Comparison of ENCODE assay signal across 9 cellular contexts in the genomic region with DNA sequence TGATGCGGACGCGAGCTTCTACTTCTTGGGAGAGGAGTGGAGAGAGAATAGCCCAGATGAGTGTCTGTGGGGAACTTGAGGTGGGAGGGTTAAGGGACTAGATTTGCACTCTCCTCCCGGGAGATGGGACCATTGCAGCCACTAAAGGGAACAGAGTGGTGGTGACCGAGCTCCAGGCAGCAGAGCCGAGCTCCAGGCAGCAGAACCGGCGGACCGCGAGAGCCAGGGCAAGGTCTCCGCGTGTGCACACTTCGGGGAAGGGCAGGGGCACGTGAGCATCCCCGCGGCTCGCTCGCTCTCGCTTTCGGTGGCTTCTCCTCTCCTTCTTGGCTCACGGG. TPM values are rescaled to one million over a fixed set of nuclear protein-coding genes. Genes with fewer than 3 reads are reported as not detected.
A peak's percentile ranks its signal among the peaks of the same experiment; 100 is the strongest.
DNase-seq lines count a peak whose midpoint lies in the region; ATAC-seq and TF ChIP-seq lines count a peak whose summit lies in the region.
"Had no signal": no experiment of that assay in that cellular context is flagged by ENCODE, and none has a peak within 500 bp of the region (broad histone marks: within the 10 kb centered on the region; RNA-seq: fewer than 3 reads in every experiment).

No MANE protein-coding gene starts in this region.

- H4K8ac ChIP-seq in neuronal stem cell (ENCODE audit: low read depth, low read length), result peak overlapping the region; percentile 49

- peak overlapping the region; percentile 81 for H2AK5ac ChIP-seq in neuronal stem cell (ENCODE audit: low read depth, low read length)

- no peak overlapping the region for H4K91ac ChIP-seq in neuronal stem cell (ENCODE audit: low read depth, low read length, poor library complexity)

- peak overlapping the region; percentile 65 for H3K14ac ChIP-seq in neuronal stem cell (ENCODE audit: low read length)

- intact Hi-C loops in CD4-positive, alpha-beta T cell (cut with DNase I, micrococcal nuclease), result no loop called here

- peaks cover 73% of the 10 kb centered on the region for H3K27me3 Mint-ChIP-seq in CD4-positive, alpha-beta T cell

- WGBS in esophagus, 2 donors, result 1% methylated on average over 21 of the region's 21 CpGs
- WGBS in neuronal stem cell (ENCODE audit: extremely low coverage in 2 of 2, insufficient read length in 2 of 2, insufficient replicate concordance in 1 of 2), 2 donors, result no CpG with 5 or more reads among the region's 21 CpGs

- POLR2A ChIA-PET in CD4-positive, alpha-beta T cell (lab: Charles Lee), result interaction anchor here (1.2 kb wide), 1 partner anchor 72 kb away, joined by 5 read pairs; a partner anchor contains a TSS

- peak overlapping the region; percentile 1 for H3K4ac ChIP-seq in neuronal stem cell (ENCODE audit: low read length)

- H3K4me1 ChIP-seq in esophagus (ENCODE audit: control insufficient read depth in 2 of 2, insufficient read depth in 2 of 2, low read length in 1 of 2), result peaks cover 0 to 7% of the 10 kb centered on the region in 2 donors
- H3K4me1 ChIP-seq in neuronal stem cell (ENCODE audit: control insufficient read depth in 2 of 2, insufficient read depth in 1 of 2, low read depth in 1 of 2, low read length in 2 of 2), result peaks cover 26 to 29% of the 10 kb centered on the region in 2 donors

- H3K27me3 ChIP-seq in CD4-positive, alpha-beta T cell (ENCODE audit: control insufficient read depth, insufficient read depth, low read length), result peaks cover 63% of the 10 kb centered on the region
- H3K27me3 ChIP-seq in esophagus (ENCODE audit: control insufficient read depth in 1 of 2, insufficient read depth in 2 of 2, low read length in 2 of 2), result peaks cover 5 to 22% of the 10 kb centered on the region in 2 donors
- peaks cover 0 to 12% (median 0%) of the 10 kb centered on the region in 3 experiments for H3K27me3 ChIP-seq in neuronal stem cell (ENCODE audit: control insufficient read depth in 3 of 3, insufficient read depth in 3 of 3, low read depth in 1 of 3, low read length in 3 of 3)

- H3K9me3 ChIP-seq in CD4-positive, alpha-beta T cell (ENCODE audit: control insufficient read depth, low read length), result no peaks in the 10 kb centered on the region
- H3K9me3 ChIP-seq in esophagus (ENCODE audit: control insufficient read depth in 2 of 2, insufficient read depth in 1 of 2, low read depth in 1 of 2, low read length in 1 of 2), result no peaks in the 10 kb centered on the region
- no peaks in the 10 kb centered on the region for H3K9me3 ChIP-seq in neuronal stem cell (replicated peaks in 1 of 2; ENCODE audit: control insufficient read depth in 2 of 2, insufficient read depth in 1 of 2, low read depth in 1 of 2, low read length in 2 of 2)

- no peak for DNase-seq in CD4-positive, alpha-beta T cell
- DNase-seq in NCI-H69 (lab: John Stamatoyannopoulos, UW) (peak; percentile 67), neuronal stem cell (ENCODE audit: low spot score) (no peak), erythroblast (lab: John Stamatoyannopoulos, UW) (no peak), putamen (ENCODE audit: low spot score) (no peak), NCI-H1930 (lab: John Stamatoyannopoulos, UW) (no peak)

- H3K27ac Mint-ChIP-seq in CD4-positive, alpha-beta T cell, result no peak overlapping the region

- no peak for ATAC-seq in CD4-positive, alpha-beta T cell (ENCODE audit: poor library complexity)
- no peak for ATAC-seq in activated CD4-positive, CD25-positive, alpha-beta regulatory T cell treated with anti-CD3 and anti-CD28 coated beads, Interleukin-2, amount 50 U/mL, for 24 hours

- H2BK15ac ChIP-seq in neuronal stem cell (ENCODE audit: low read length), result peak overlapping the region; percentile 95

- TF ChIP-seq POLR2A in erythroblast (IDR thresholded peaks at IDR 0.05; ENCODE audit: low read length), result no peak

- H2BK5ac ChIP-seq in neuronal stem cell (ENCODE audit: low read length), result peak overlapping the region; percentile 95

- H3K4me1 Mint-ChIP-seq in CD4-positive, alpha-beta T cell (ENCODE audit: low read depth), result peaks cover 22% of the 10 kb centered on the region

- H2BK12ac ChIP-seq in neuronal stem cell (ENCODE audit: low read length), result peak overlapping the region; percentile 91

- peak overlapping the region; percentile 97 for H3K4me2 ChIP-seq in neuronal stem cell (ENCODE audit: insufficient read depth, low read length, poor library complexity, severe bottlenecking)

- H3K36me3 Mint-ChIP-seq in CD4-positive, alpha-beta T cell (ENCODE audit: low read depth), result no peaks in the 10 kb centered on the region

- H3K9ac ChIP-seq in neuronal stem cell (ENCODE audit: low read depth, low read length, poor library complexity), result peak overlapping the region; percentile 98

- no peak for TF ChIP-seq CTCF in CD4-positive, alpha-beta T cell (IDR thresholded peaks at IDR 0.05)

- no peaks in the 10 kb centered on the region for H3K9me3 Mint-ChIP-seq in CD4-positive, alpha-beta T cell

- no peak overlapping the region for H3K27ac ChIP-seq in CD4-positive, alpha-beta T cell (ENCODE audit: low read depth, low read length)
- H3K27ac ChIP-seq in esophagus (ENCODE audit: low read depth in 2 of 2, low read length in 1 of 2) (no peak overlapping the region), neuronal stem cell (replicated peaks; ENCODE audit: low read length) (no peak overlapping the region)

- H3K23ac ChIP-seq in neuronal stem cell (ENCODE audit: low read depth, low read length, poor library complexity), result peak overlapping the region; percentile 77

- no peak overlapping the region for H2BK120ac ChIP-seq in neuronal stem cell (ENCODE audit: low read depth, low read length)

- peak overlapping the region; percentile 76 for H2AFZ ChIP-seq in neuronal stem cell (ENCODE audit: low read length)

- peaks cover 1% of the 10 kb centered on the region for H3K79me1 ChIP-seq in neuronal stem cell (ENCODE audit: low read depth, low read length)

- CTCF ChIA-PET in CD4-positive, alpha-beta T cell (lab: Charles Lee), result interaction anchor here (1.1 kb wide), 1 partner anchor 9 kb away, joined by 4 read pairs; no protein-coding TSS in a partner anchor

- peak overlapping the region; percentile 82 for H3K4me3 Mint-ChIP-seq in CD4-positive, alpha-beta T cell

- peak overlapping the region; percentile 98 for H3K18ac ChIP-seq in neuronal stem cell (ENCODE audit: low read length)

- H3K36me3 ChIP-seq in esophagus (ENCODE audit: control insufficient read depth in 2 of 2, insufficient read depth in 2 of 2, low read length in 1 of 2), result no peaks in the 10 kb centered on the region
- H3K36me3 ChIP-seq in neuronal stem cell (replicated peaks in 1 of 2; ENCODE audit: control insufficient read depth in 2 of 2, insufficient read depth in 2 of 2, low read length in 2 of 2), result peaks cover 6 to 57% of the 10 kb centered on the region in 2 donors

- H3K4me3 ChIP-seq in esophagus (ENCODE audit: low read depth in 1 of 2, low read length in 2 of 2) (peak overlapping the region; percentile 28 to 45), neuronal stem cell (ENCODE audit: low read length in 2 of 2) (peak overlapping the region; percentile 89 to 94)

RNA-seq across cellular contexts. Expression of a gene that starts 1.1 kb away (rescaled TPM):
- not detected for total RNA-seq in CD4-positive, alpha-beta T cell
- polyA plus RNA-seq in esophagus, result under 1 TPM in 1 of 2 donors, not detected in 1; under 0.01 TPM
- polyA plus RNA-seq in neuronal stem cell (2013, experiment 1 of 2), result 69.2 TPM
- polyA plus RNA-seq in neuronal stem cell (2013, experiment 2 of 2), result 70.9 TPM
- total RNA-seq: bronchial epithelial cell had no signal

RNA-seq across cellular contexts. Expression of a gene that starts 46.0 kb away (rescaled TPM):
- not detected for total RNA-seq in CD4-positive, alpha-beta T cell
- under 1 TPM; 0.26 to 0.38 TPM for polyA plus RNA-seq in esophagus
- 17.1 TPM for polyA plus RNA-seq in neuronal stem cell (2013, experiment 1 of 2)
- polyA plus RNA-seq in neuronal stem cell (2013, experiment 2 of 2), result 17.4 TPM
